15 cellular contexts compared by ENCODE assay signal in the genomic region with DNA sequence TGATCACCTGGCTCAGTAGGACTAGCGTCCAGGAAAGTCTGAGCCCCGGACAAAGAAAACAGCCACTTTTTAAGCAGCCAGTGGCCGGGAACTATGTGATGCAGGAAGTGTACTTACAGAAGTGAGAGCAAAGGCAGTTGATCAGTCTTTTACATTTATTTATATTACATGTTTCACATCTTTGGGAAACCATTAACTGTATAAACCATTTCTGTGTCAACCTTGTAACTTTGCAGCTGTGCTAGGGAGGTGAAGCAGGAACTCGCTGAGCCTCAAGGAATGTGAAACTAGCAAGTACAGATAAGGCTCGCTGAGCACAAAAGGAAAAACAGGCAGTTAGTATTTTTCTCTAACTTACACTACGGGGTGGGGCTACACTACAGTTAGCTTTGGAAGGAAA. TPM values are rescaled to one million over a fixed set of nuclear protein-coding genes. Genes with fewer than 3 reads are reported as not detected.
DNase-seq lines count a peak whose midpoint lies in the region; ATAC-seq and TF ChIP-seq lines count a peak whose summit lies in the region.
"Had no signal": no experiment of that assay in that cellular context is flagged by ENCODE, and none has a peak within 500 bp of the region (broad histone marks: within the 10 kb centered on the region; RNA-seq: fewer than 3 reads in every experiment).

No MANE protein-coding gene starts in this region.

- DNase-seq in OCI-LY7 (ENCODE audit: low spot score) (peak; percentile 84), neural progenitor cell (ENCODE audit: low spot score) (no peak), erythroblast (lab: John Stamatoyannopoulos, UW) (no peak), NK-92 (lab: John Stamatoyannopoulos, UW; ENCODE audit: unreplicated experiment) (no peak)
- no peak for DNase-seq in CD4-positive, alpha-beta T cell
- DNase-seq: activated T-cell treated with anti-CD3 and anti-CD28 coated beads, Interleukin-2, amount 50 U/mL, for 24 hours; hypothalamus; NCI-H2107 had no signal

- CTCF ChIA-PET in OCI-LY7 (lab: Charles Lee; ENCODE audit: unreplicated experiment) = no interaction called here
- CTCF ChIA-PET in CD4-positive, alpha-beta T cell (lab: Charles Lee) = no interaction called here

- no peaks in the 10 kb centered on the region for H3K9me3 Mint-ChIP-seq in neural progenitor cell
- no peaks in the 10 kb centered on the region for H3K9me3 Mint-ChIP-seq in CD4-positive, alpha-beta T cell
- H3K9me3 Mint-ChIP-seq: activated T-cell treated with anti-CD3 and anti-CD28 coated beads, Interleukin-2, amount 50 U/mL, for 24 hours; stimulated activated naive CD8-positive, alpha-beta T cell treated with anti-CD3 and anti-CD28 coated beads, Interleukin-15, Interleukin-2, amounts not matched to agents 100 ng/mL and 50 ng/mL, for 24 hours had no signal

- H3K36me3 ChIP-seq in OCI-LY7 (ENCODE audit: insufficient read depth, low read length) (0 out of 2 replicates have a peak, but pooled peaks cover 8% of the 10 kb centered on the region), neural progenitor cell (no peaks in the 10 kb centered on the region)

- TF ChIP-seq POLR2A in erythroblast (IDR thresholded peaks at IDR 0.05; ENCODE audit: low read length) = no peak

- POLR2A ChIA-PET in OCI-LY7 (lab: Charles Lee) = interaction anchor here (1.6 to 5.0 kb wide), 3 partner anchors 16 to 127 kb away, joined by 6 to 71 read pairs (median 9); no protein-coding TSS in a partner anchor
- POLR2A ChIA-PET in CD4-positive, alpha-beta T cell (lab: Charles Lee) = no interaction called here

- peaks cover 15% of the 10 kb centered on the region; the same call in 1 of the 2 replicates for H3K9me3 ChIP-seq in OCI-LY7 (ENCODE audit: low read length)
- H3K9me3 ChIP-seq in neural progenitor cell (ENCODE audit: low read depth) = no peaks in the 10 kb centered on the region
- H3K9me3 ChIP-seq in CD4-positive, alpha-beta T cell (ENCODE audit: control insufficient read depth, low read length) = no peaks in the 10 kb centered on the region

- H3K9ac ChIP-seq in neural progenitor cell = no peak overlapping the region
- H3K9ac ChIP-seq: parathyroid adenoma had no signal

- H3K27me3 ChIP-seq in neural progenitor cell = no peaks in the 10 kb centered on the region
- no peaks in the 10 kb centered on the region for H3K27me3 ChIP-seq in CD4-positive, alpha-beta T cell (ENCODE audit: control insufficient read depth, insufficient read depth, low read length)

- H3K4me1 ChIP-seq in OCI-LY7 (ENCODE audit: insufficient read depth, low read length, poor library complexity, severe bottlenecking) (peaks cover 82% of the 10 kb centered on the region), neural progenitor cell (peaks cover 23% of the 10 kb centered on the region)
- H3K4me1 ChIP-seq: parathyroid adenoma had no signal

- H3K27ac Mint-ChIP-seq in neural progenitor cell = no peak overlapping the region
- no peak overlapping the region for H3K27ac Mint-ChIP-seq in CD4-positive, alpha-beta T cell
- H3K27ac Mint-ChIP-seq: activated T-cell treated with anti-CD3 and anti-CD28 coated beads, Interleukin-2, amount 50 U/mL, for 24 hours; memory B cell; stimulated activated naive CD8-positive, alpha-beta T cell treated with anti-CD3 and anti-CD28 coated beads, Interleukin-15, Interleukin-2, amounts not matched to agents 100 ng/mL and 50 ng/mL, for 24 hours had no signal

- peaks cover 6% of the 10 kb centered on the region for H3K4me1 Mint-ChIP-seq in neural progenitor cell
- H3K4me1 Mint-ChIP-seq in CD4-positive, alpha-beta T cell (ENCODE audit: low read depth) = no peaks in the 10 kb centered on the region
- H3K4me1 Mint-ChIP-seq: memory B cell had no signal

- intact Hi-C loops in OCI-LY7 (cut with micrococcal nuclease; ENCODE audit: unreplicated experiment) = loop anchor here (1.0 to 10.0 kb wide), 4 partner anchors 17 to 512 kb away; a partner anchor contains a TSS
- intact Hi-C loops in CD4-positive, alpha-beta T cell (cut with DNase I, micrococcal nuclease) = no loop called here

- H3K4me3 ChIP-seq in OCI-LY7 (ENCODE audit: low read depth, low read length, poor library complexity, severe bottlenecking) (peak overlapping the region; percentile 44), neural progenitor cell (no peak overlapping the region)

- no peaks in the 10 kb centered on the region for H3K36me3 Mint-ChIP-seq in neural progenitor cell
- no peaks in the 10 kb centered on the region for H3K36me3 Mint-ChIP-seq in CD4-positive, alpha-beta T cell (ENCODE audit: low read depth)
- H3K36me3 Mint-ChIP-seq: memory B cell had no signal

- BruUV-seq in OCI-LY7 (replicated peaks; lab: Mats Ljungman, UMichigan) = no TSS peak

- TF ChIP-seq CTCF in OCI-LY7 (conservative IDR thresholded peaks at IDR 0.05; ENCODE audit: low read length) = no peak
- no peak for TF ChIP-seq CTCF in neural progenitor cell (IDR thresholded peaks at IDR 0.05)
- no peak for TF ChIP-seq CTCF in CD4-positive, alpha-beta T cell (IDR thresholded peaks at IDR 0.05)

- H3K4me2 ChIP-seq in OCI-LY7 (ENCODE audit: low read length) (peak overlapping the region; percentile 68), neural progenitor cell (no peak overlapping the region)

- H2AFZ ChIP-seq in OCI-LY7 (ENCODE audit: low read length) (peak overlapping the region; percentile 12; the same call in 1 of the 2 replicates), neural progenitor cell (replicated peaks) (peak overlapping the region; percentile 96)
- H2AFZ ChIP-seq: parathyroid adenoma had no signal

- no peaks in the 10 kb centered on the region for H4K20me1 ChIP-seq in OCI-LY7 (ENCODE audit: insufficient read depth, low read length)
- H4K20me1 ChIP-seq in neural progenitor cell (ENCODE audit: low read depth) = no peaks in the 10 kb centered on the region

- ATAC-seq in GM19035 (IDR thresholded peaks at IDR 0.05; ENCODE audit: unreplicated experiment) = peak; percentile 53
- peak; percentile 53 for ATAC-seq in HG02798 (IDR thresholded peaks at IDR 0.05; ENCODE audit: poor library complexity, unreplicated experiment)
- ATAC-seq in CD4-positive, alpha-beta T cell (ENCODE audit: poor library complexity) = no peak
- no peak for ATAC-seq in GM18861 (IDR thresholded peaks at IDR 0.05; ENCODE audit: unreplicated experiment)
- ATAC-seq: Panc1 had no signal

- peaks cover 4% of the 10 kb centered on the region for H3K27me3 Mint-ChIP-seq in neural progenitor cell (ENCODE audit: insufficient read depth, low read depth)
- H3K27me3 Mint-ChIP-seq in CD4-positive, alpha-beta T cell = peaks cover 29% of the 10 kb centered on the region

- H3F3A ChIP-seq in neural progenitor cell (ENCODE audit: low read depth) = peaks cover 26% of the 10 kb centered on the region

- no peak overlapping the region for H3K4me3 Mint-ChIP-seq in neural progenitor cell
- no peak overlapping the region for H3K4me3 Mint-ChIP-seq in CD4-positive, alpha-beta T cell
- H3K4me3 Mint-ChIP-seq: activated T-cell treated with anti-CD3 and anti-CD28 coated beads, Interleukin-2, amount 50 U/mL, for 24 hours; memory B cell; stimulated activated naive CD8-positive, alpha-beta T cell treated with anti-CD3 and anti-CD28 coated beads, Interleukin-15, Interleukin-2, amounts not matched to agents 100 ng/mL and 50 ng/mL, for 24 hours had no signal

- no peaks in the 10 kb centered on the region for H3K9me2 ChIP-seq in OCI-LY7 (ENCODE audit: insufficient read depth, low read length)

- H3K27ac ChIP-seq in OCI-LY7 (ENCODE audit: low read depth, low read length, poor library complexity, severe bottlenecking) (peak overlapping the region; percentile 98), neural progenitor cell (no peak overlapping the region)
- H3K27ac ChIP-seq in CD4-positive, alpha-beta T cell (ENCODE audit: low read depth, low read length) = no peak overlapping the region
- H3K27ac ChIP-seq: parathyroid adenoma had no signal

- H3K79me2 ChIP-seq in OCI-LY7 (ENCODE audit: insufficient read depth, low read depth, low read length) (no peaks in the 10 kb centered on the region), neural progenitor cell (ENCODE audit: low read depth) (no peaks in the 10 kb centered on the region)
- H3K79me2 ChIP-seq: parathyroid adenoma had no signal

RNA-seq across cellular contexts. Expression of a gene that starts 39.9 kb away (rescaled TPM):
- 2.0 TPM in 2 replicates for total RNA-seq in OCI-LY7 (2014; rRNA removed; shearing (Covaris generic))
- total RNA-seq in OCI-LY7 (2022) (1.9 and 2.0 TPM in 2 replicates), neural progenitor cell (ENCODE audit: low replicate concordance) (0.11 and 0.28 TPM in 2 replicates)
- total RNA-seq in CD4-positive, alpha-beta T cell = not detected

Comparison
In these comparisons a context has a peak if more than half of its experiments do, and no peak if none do; other contexts are left out.
1. ATAC-seq: peak in GM19035 (single experiment) and HG02798 (single experiment); none in CD4-positive, alpha-beta T cell (single experiment) and GM18861 (single experiment).